ENCODE assay signal across 9 cellular contexts in genomic region chr14:48398675-48399282, GRCh38.
DNase-seq lines count a peak whose midpoint lies in the region; TF ChIP-seq lines count a peak whose summit lies in the region.
"Had no signal": no experiment of that assay in that cellular context is flagged by ENCODE, and none has a peak within 500 bp of the region (broad histone marks: within the 10 kb centered on the region; RNA-seq: fewer than 3 reads in every experiment).

No MANE protein-coding gene starts in this region.

- H3K9me3 ChIP-seq in AG04450 (ENCODE audit: control insufficient read depth, insufficient read depth, low read length) (peaks cover 8% of the 10 kb centered on the region; the same call in 1 of the 2 replicates), MG63 (no peaks in the 10 kb centered on the region), suprapubic skin (no peaks in the 10 kb centered on the region)

- TF ChIP-seq EP300 in suprapubic skin (IDR thresholded peaks at IDR 0.05) = no peak

- H3K4me1 ChIP-seq in suprapubic skin = no peaks in the 10 kb centered on the region

- CTCF ChIA-PET in AG04450 (lab: Charles Lee) = no interaction called here

- H3K36me3 ChIP-seq in MG63 (no peaks in the 10 kb centered on the region), suprapubic skin (no peaks in the 10 kb centered on the region)

- 56% methylated on average over 2 of the region's 2 CpGs for WGBS in suprapubic skin

- H3K4me3 ChIP-seq in AG04450 (ENCODE audit: low read depth, low read length) (no peak overlapping the region), WI38 (ENCODE audit: low read depth, low read length) (no peak overlapping the region), MG63 (no peak overlapping the region), suprapubic skin (no peak overlapping the region)

- H3K27me3 ChIP-seq in AG04450 (ENCODE audit: control insufficient read depth, insufficient read depth, low read length) = no peaks in the 10 kb centered on the region
- no peaks in the 10 kb centered on the region for H3K27me3 ChIP-seq in MG63
- no peaks in the 10 kb centered on the region for H3K27me3 ChIP-seq in suprapubic skin

- TF ChIP-seq POLR2A in suprapubic skin (IDR thresholded peaks at IDR 0.05) = no peak

- DNase-seq in AG04450 (ENCODE audit: low read depth, low spot score) (no peak), GM20000 (ENCODE audit: low spot score) (peak; percentile 12), NCI-H1694 treated with DMSO at 0.1 percent for 48 hours (lab: John Stamatoyannopoulos, UW) (peak; percentile 63), iris pigment epithelial cell (ENCODE audit: low read depth) (peak; percentile 31), MG63 (no peak), suprapubic skin (ENCODE audit: low spot score in 2 of 2) (no peak), GM19238 (ENCODE audit: insufficient read length, low spot score) (no peak)
- DNase-seq: stimulated activated naive B cell treated with anti-CD40 and anti-IgM and Interleukin-4, amounts not matched to agents 10 μg/mL and 1 μg/mL and 100 μg/mL, for 72 hours had no signal

- POLR2A ChIA-PET in AG04450 (lab: Yijun Ruan, JAX) = no interaction called here

- TF ChIP-seq CTCF in AG04450 (IDR thresholded peaks at IDR 0.05; ENCODE audit: low read depth, low read length) (peak; percentile 45), GM20000 (IDR thresholded peaks at IDR 0.05; ENCODE audit: extremely low read depth, missing control alignments) (peak; percentile 25), WI38 (IDR thresholded peaks at IDR 0.05; ENCODE audit: low read depth, low read length) (peak; percentile 55; the same call in 1 of the 2 replicates), suprapubic skin (IDR thresholded peaks at IDR 0.05) (peak in 1 of 2 donors; percentile 41)

- H3K27ac ChIP-seq in AG04450 (ENCODE audit: low read depth, low read length) = no peak overlapping the region
- no peak overlapping the region for H3K27ac ChIP-seq in suprapubic skin

Comparison
In these comparisons a context has a peak if more than half of its experiments do, and no peak if none do; other contexts are left out.
1. DNase-seq: peak in GM20000 (single experiment), NCI-H1694 treated with DMSO at 0.1 percent for 48 hours (single experiment) and iris pigment epithelial cell (single experiment); none in AG04450 (single experiment), MG63 (single experiment), suprapubic skin (0 of 2) and GM19238 (single experiment).